21 cellular contexts compared by ENCODE assay signal in the genomic region with DNA sequence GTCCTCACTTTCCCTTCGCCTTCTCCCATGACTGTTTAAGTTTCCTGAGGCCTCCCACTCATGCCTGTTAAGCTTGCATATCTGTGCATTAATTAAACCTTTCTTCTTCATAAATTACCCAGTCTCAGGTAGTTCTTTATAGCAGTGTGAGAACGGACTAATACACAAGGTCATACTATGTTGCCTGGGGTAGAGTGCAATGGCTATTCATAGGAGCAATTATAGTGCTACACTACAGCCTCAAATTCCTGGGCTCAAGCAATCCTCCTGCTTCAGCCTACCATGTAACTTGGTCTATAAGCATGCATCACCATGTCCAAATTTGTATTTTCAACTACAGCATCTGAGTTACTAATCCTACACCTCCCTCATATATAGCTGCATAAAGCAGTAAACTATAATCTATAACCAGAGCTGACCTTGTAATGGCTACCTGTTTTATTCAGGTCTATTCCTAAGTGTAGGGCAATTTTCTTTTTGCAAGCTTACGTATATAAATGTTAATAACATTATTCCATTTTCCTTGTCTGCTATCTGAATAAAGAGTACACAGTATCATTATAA. TPM values are rescaled to one million over a fixed set of nuclear protein-coding genes. Genes with fewer than 3 reads are reported as not detected.
DNase-seq lines count a peak whose midpoint lies in the region; ATAC-seq, FAIRE-seq and TF ChIP-seq lines count a peak whose summit lies in the region.
"Had no signal": no experiment of that assay in that cellular context is flagged by ENCODE, and none has a peak within 500 bp of the region (broad histone marks: within the 10 kb centered on the region; RNA-seq: fewer than 3 reads in every experiment).

No MANE protein-coding gene starts in this region.

- FAIRE-seq in HTR-8/SVneo (lab: Jason Lieb, UNC): peak; percentile 86
- FAIRE-seq: GM12892, GM18507, H54 had no signal

- WGBS in heart right ventricle, 2 donors: 83 to 88% methylated on average over 3 of the region's 3 CpGs

- no peak overlapping the region for H3K4me3 ChIP-seq in heart right ventricle
- no peak overlapping the region for H3K4me3 ChIP-seq in right atrium auricular region
- H3K4me3 ChIP-seq: BLaER1, GM23338 had no signal

- H3K27me3 ChIP-seq in heart right ventricle (no peaks in the 10 kb centered on the region), right atrium auricular region (no peaks in the 10 kb centered on the region)
- H3K27me3 ChIP-seq: BLaER1 had no signal

- H3K9me3 Mint-ChIP-seq in activated T-cell treated with anti-CD3 and anti-CD28 coated beads, Interleukin-2, amount 50 U/mL, for 72 hours: no peaks in the 10 kb centered on the region
- H3K9me3 Mint-ChIP-seq: CD14-positive monocyte; CD4-positive, alpha-beta memory T cell; GM23338 had no signal

- intact Hi-C loops in heart right ventricle (cut with DNase I) (no loop called here), left colon (cut with DNase I, micrococcal nuclease) (no loop called here)

- no peak for DNase-seq in activated T-cell treated with anti-CD3 and anti-CD28 coated beads, Interleukin-2, amount 50 U/mL, for 72 hours
- DNase-seq in activated T-cell treated with anti-CD3 and anti-CD28 coated beads, Interleukin-2, amount 50 U/mL, for 1 hour: no peak
- no peak for DNase-seq in heart right ventricle
- DNase-seq in right atrium auricular region (ENCODE audit: low spot score): no peak
- no peak for DNase-seq in HTR-8/SVneo (ENCODE audit: insufficient read length, low spot score)
- no peak for DNase-seq in left colon
- no peak for DNase-seq in mucosa of gallbladder (ENCODE audit: low spot score)
- no peak for DNase-seq in NCI-H1436 treated with DMSO at 0.1 percent for 48 hours (lab: John Stamatoyannopoulos, UW)
- DNase-seq: 8988T; CD4-positive, alpha-beta memory T cell; DMS153; DMS79; GDM1; HCEC 1CT had no signal

- H3K4me1 Mint-ChIP-seq in activated T-cell treated with anti-CD3 and anti-CD28 coated beads, Interleukin-2, amount 50 U/mL, for 72 hours (ENCODE audit: low read depth): peaks cover 6% of the 10 kb centered on the region

- peaks cover 1 to 4% of the 10 kb centered on the region in 2 donors for H3K36me3 Mint-ChIP-seq in activated T-cell treated with anti-CD3 and anti-CD28 coated beads, Interleukin-2, amount 50 U/mL, for 72 hours (ENCODE audit: insufficient read depth in 2 of 2)

- H3K27ac ChIP-seq in heart right ventricle (no peak overlapping the region), right atrium auricular region (no peak overlapping the region)
- H3K27ac ChIP-seq: BLaER1, HL-60 had no signal

- H3K27ac Mint-ChIP-seq in activated T-cell treated with anti-CD3 and anti-CD28 coated beads, Interleukin-2, amount 50 U/mL, for 72 hours: peak overlapping the region; percentile 71
- H3K27ac Mint-ChIP-seq: CD14-positive monocyte; CD4-positive, alpha-beta memory T cell; GM23338 had no signal

- H3K9me3 ChIP-seq in heart right ventricle (no peaks in the 10 kb centered on the region), right atrium auricular region (no peaks in the 10 kb centered on the region)
- H3K9me3 ChIP-seq: BLaER1 had no signal

- no peak for ATAC-seq in activated T-cell treated with anti-CD3 and anti-CD28 coated beads, Interleukin-2, amount 50 U/mL, for 72 hours (replicated peaks in 1 of 2)
- peak in 6 of 8 donors; percentile 40 to 76 (median 56) for ATAC-seq in heart right ventricle
- ATAC-seq in left colon: peak; percentile 73
- ATAC-seq: GM23338 had no signal

- peak overlapping the region in 1 of 2 donors; percentile 12 for H3K4me3 Mint-ChIP-seq in activated T-cell treated with anti-CD3 and anti-CD28 coated beads, Interleukin-2, amount 50 U/mL, for 72 hours
- H3K4me3 Mint-ChIP-seq: CD14-positive monocyte; CD4-positive, alpha-beta memory T cell; GM23338 had no signal

- H3K36me3 ChIP-seq in heart right ventricle: peaks cover 0 to 63% (median 33%) of the 10 kb centered on the region in 9 donors
- H3K36me3 ChIP-seq in right atrium auricular region: peaks cover 37% of the 10 kb centered on the region
- H3K36me3 ChIP-seq: BLaER1 had no signal

- no peak for TF ChIP-seq CTCF in heart right ventricle (IDR thresholded peaks at IDR 0.05)
- no peak for TF ChIP-seq CTCF in right atrium auricular region (IDR thresholded peaks at IDR 0.05)

- H3K27me3 Mint-ChIP-seq in activated T-cell treated with anti-CD3 and anti-CD28 coated beads, Interleukin-2, amount 50 U/mL, for 72 hours (ENCODE audit: low read depth): no peaks in the 10 kb centered on the region
- H3K27me3 Mint-ChIP-seq: CD4-positive, alpha-beta memory T cell had no signal

- H3K4me1 ChIP-seq in heart right ventricle (peaks cover 0 to 34% (median 8%) of the 10 kb centered on the region in 9 donors), right atrium auricular region (peaks cover 0 to 15% of the 10 kb centered on the region in 2 donors)
- H3K4me1 ChIP-seq: BLaER1 had no signal

RNA-seq across cellular contexts. Expression of a gene that starts 18.9 kb away (rescaled TPM):
- total RNA-seq in activated T-cell treated with anti-CD3 and anti-CD28 coated beads, Interleukin-2, amount 50 U/mL, for 72 hours: 10 to 100 TPM; 11.4 to 13.3 TPM
- total RNA-seq in heart right ventricle (10 to 100 TPM; 39.7 to 55.1 (median 46.2) TPM), right atrium auricular region (10 to 100 TPM; 29.0 to 29.3 TPM), left colon (10 to 100 TPM; 60.4 to 69.6 TPM), mucosa of gallbladder (41.6 TPM)
- 10 to 100 TPM; 17.0 to 65.0 TPM for polyA plus RNA-seq in heart right ventricle

RNA-seq across cellular contexts. Expression of a gene that starts 55.9 kb away (rescaled TPM):
- total RNA-seq in activated T-cell treated with anti-CD3 and anti-CD28 coated beads, Interleukin-2, amount 50 U/mL, for 72 hours: 10 to 100 TPM; 13.5 to 20.7 TPM
- total RNA-seq in heart right ventricle: 1 to 10 TPM; 4.2 to 9.5 (median 6.6) TPM
- 1 to 10 TPM; 4.2 to 5.3 TPM for polyA plus RNA-seq in heart right ventricle
- 10 to 100 TPM; 10.5 to 18.3 TPM for total RNA-seq in right atrium auricular region
- total RNA-seq in left colon: 10 to 100 TPM; 11.8 to 14.6 TPM
- total RNA-seq in mucosa of gallbladder: 16.6 TPM

Comparison
In these comparisons a context has a peak if more than half of its experiments do, and no peak if none do; other contexts are left out.
1. ATAC-seq: peak in heart right ventricle (6 of 8) and left colon (single experiment); none in activated T-cell treated with anti-CD3 and anti-CD28 coated beads, Interleukin-2, amount 50 U/mL, for 72 hours (0 of 2).